Comparison of ENCODE assay signal across 1 cellular context in the genomic region with DNA sequence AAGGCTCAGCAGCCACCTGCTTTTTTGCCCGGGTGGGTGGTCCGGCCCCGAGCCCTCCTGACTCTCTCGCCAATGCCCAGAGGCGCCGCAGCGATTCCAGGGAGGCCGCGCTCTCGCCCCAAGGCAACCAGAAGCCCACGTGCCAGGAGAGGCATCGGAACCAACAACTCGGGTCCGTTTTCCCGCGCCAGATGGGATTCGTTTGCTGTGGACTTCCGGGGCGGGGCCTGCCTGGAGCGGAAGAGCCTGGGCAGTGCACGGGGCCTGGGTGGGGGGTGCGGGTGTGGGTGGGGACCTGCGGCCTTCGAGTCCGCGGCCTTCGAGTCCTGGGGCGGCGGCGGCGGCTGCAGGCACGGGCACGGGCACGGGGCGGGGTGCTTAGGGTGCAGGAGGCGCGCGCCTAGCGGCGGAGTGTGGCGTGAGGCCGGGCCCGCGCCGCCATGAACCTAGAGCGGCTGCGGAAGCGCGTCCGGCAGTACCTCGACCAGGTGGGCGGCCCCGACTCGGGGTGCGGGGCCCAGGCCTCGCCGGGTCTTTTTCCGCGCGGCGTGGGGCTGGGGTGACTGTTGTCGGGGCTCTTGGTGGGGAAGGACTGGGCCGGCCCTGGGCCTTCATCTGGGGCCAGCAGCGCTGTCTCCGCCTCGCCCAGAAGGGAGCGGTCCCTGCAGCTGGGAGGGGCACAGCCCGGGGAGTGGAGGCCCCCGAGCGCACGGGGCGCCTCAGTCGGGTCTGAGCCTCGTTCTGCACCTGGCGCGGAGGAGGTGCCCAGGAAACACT.
TF ChIP-seq lines count a peak whose summit lies in the region.

A gene with protein sequence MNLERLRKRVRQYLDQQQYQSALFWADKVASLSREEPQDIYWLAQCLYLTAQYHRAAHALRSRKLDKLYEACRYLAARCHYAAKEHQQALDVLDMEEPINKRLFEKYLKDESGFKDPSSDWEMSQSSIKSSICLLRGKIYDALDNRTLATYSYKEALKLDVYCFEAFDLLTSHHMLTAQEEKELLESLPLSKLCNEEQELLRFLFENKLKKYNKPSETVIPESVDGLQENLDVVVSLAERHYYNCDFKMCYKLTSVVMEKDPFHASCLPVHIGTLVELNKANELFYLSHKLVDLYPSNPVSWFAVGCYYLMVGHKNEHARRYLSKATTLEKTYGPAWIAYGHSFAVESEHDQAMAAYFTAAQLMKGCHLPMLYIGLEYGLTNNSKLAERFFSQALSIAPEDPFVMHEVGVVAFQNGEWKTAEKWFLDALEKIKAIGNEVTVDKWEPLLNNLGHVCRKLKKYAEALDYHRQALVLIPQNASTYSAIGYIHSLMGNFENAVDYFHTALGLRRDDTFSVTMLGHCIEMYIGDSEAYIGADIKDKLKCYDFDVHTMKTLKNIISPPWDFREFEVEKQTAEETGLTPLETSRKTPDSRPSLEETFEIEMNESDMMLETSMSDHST (plus strand): TSS at position 253 of the 777 bp plus-strand sequence. CDS start 188 bp downstream, at position 441.

TF ChIP-seq in A549, 52 proteins besides CTCF, POLR2A, EP300 and RAD21 (continued from another document):
- TF ChIP-seq MAX (IDR thresholded peaks at IDR 0.05) (peak; percentile 99), RNF2 (IDR thresholded peaks at IDR 0.05; ENCODE audit: borderline replicate concordance, low read depth) (peak; percentile 87; the same call in 1 of the 2 replicates), BHLHE40 (IDR thresholded peaks at IDR 0.05; ENCODE audit: low read depth, low read length) (peak; percentile 24; the same call in 1 of the 2 replicates), HEYL (CRISPR knock-in tag; IDR thresholded peaks at IDR 0.05) (peak; percentile 70; the same call in 1 of the 2 replicates), JUN (IDR thresholded peaks at IDR 0.05) (peak in 1 of 2 experiments; percentile 87; a peak in 3 of 5 replicates), TFCP2L1 (CRISPR knock-in tag; IDR thresholded peaks at IDR 0.05) (no peak), MAZ (IDR thresholded peaks at IDR 0.05; ENCODE audit: borderline replicate concordance, low read depth, low read length) (no peak), MYC (IDR thresholded peaks at IDR 0.05; ENCODE audit: borderline replicate concordance, low read length) (peak; percentile 55; the same call in 1 of the 2 replicates), CEBPB (IDR thresholded peaks at IDR 0.05) (no peak), CHD2 (IDR thresholded peaks at IDR 0.05; ENCODE audit: low read length, partially characterized antibody) (no peak), CBX2 (IDR thresholded peaks at IDR 0.05; ENCODE audit: borderline replicate concordance, low read depth) (no peak), USF2 (IDR thresholded peaks at IDR 0.05) (no peak), GATA3 (IDR thresholded peaks at IDR 0.05; ENCODE audit: borderline replicate concordance) (no peak), NR3C1 (IDR thresholded peaks at IDR 0.05) (no peak), POLR2AphosphoS2 (conservative IDR thresholded peaks at IDR 0.05; ENCODE audit: low read length) (no peak), HES2 (IDR thresholded peaks at IDR 0.05) (no peak), CBX8 (IDR thresholded peaks at IDR 0.05) (no peak), EHMT2 (IDR thresholded peaks at IDR 0.05; ENCODE audit: low read depth) (no peak), MAFK (IDR thresholded peaks at IDR 0.05; ENCODE audit: partially characterized antibody) (no peak), NPAS2 (CRISPR knock-in tag; IDR thresholded peaks at IDR 0.05; ENCODE audit: borderline replicate concordance) (peak; percentile 62; the same call in 1 of the 2 replicates), KDM1A (IDR thresholded peaks at IDR 0.05; ENCODE audit: low read depth) (no peak), PHF8 (IDR thresholded peaks at IDR 0.05; ENCODE audit: borderline replicate concordance, low read depth) (peak; percentile 86), RFX5 (IDR thresholded peaks at IDR 0.05) (no peak), PBX3 (IDR thresholded peaks at IDR 0.05) (0 out of 2 replicates have a peak, but pooled peaks have one; percentile 28), FOXS1 (CRISPR knock-in tag; IDR thresholded peaks at IDR 0.05) (no peak), ZFP36 (IDR thresholded peaks at IDR 0.05; ENCODE audit: borderline replicate concordance, partially characterized antibody) (no peak), JUNB (IDR thresholded peaks at IDR 0.05) (no peak), KDM5A (IDR thresholded peaks at IDR 0.05) (no peak), ESRRA (IDR thresholded peaks at IDR 0.05; ENCODE audit: borderline replicate concordance, low read length) (no peak)
- TF ChIP-seq, protein P1, sequence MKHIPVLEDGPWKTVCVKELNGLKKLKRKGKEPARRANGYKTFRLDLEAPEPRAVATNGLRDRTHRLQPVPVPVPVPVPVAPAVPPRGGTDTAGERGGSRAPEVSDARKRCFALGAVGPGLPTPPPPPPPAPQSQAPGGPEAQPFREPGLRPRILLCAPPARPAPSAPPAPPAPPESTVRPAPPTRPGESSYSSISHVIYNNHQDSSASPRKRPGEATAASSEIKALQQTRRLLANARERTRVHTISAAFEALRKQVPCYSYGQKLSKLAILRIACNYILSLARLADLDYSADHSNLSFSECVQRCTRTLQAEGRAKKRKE (CRISPR knock-in tag; IDR thresholded peaks at IDR 0.05; ENCODE audit: low read depth): peak; percentile 95
- TF ChIP-seq, protein P2, sequence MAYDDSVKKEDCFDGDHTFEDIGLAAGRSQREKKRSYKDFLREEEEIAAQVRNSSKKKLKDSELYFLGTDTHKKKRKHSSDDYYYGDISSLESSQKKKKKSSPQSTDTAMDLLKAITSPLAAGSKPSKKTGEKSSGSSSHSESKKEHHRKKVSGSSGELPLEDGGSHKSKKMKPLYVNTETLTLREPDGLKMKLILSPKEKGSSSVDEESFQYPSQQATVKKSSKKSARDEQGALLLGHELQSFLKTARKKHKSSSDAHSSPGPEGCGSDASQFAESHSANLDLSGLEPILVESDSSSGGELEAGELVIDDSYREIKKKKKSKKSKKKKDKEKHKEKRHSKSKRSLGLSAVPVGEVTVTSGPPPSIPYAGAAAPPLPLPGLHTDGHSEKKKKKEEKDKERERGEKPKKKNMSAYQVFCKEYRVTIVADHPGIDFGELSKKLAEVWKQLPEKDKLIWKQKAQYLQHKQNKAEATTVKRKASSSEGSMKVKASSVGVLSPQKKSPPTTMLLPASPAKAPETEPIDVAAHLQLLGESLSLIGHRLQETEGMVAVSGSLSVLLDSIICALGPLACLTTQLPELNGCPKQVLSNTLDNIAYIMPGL (CRISPR knock-in tag; IDR thresholded peaks at IDR 0.05; ENCODE audit: borderline replicate concordance): no peak
- TF ChIP-seq, protein P3, sequence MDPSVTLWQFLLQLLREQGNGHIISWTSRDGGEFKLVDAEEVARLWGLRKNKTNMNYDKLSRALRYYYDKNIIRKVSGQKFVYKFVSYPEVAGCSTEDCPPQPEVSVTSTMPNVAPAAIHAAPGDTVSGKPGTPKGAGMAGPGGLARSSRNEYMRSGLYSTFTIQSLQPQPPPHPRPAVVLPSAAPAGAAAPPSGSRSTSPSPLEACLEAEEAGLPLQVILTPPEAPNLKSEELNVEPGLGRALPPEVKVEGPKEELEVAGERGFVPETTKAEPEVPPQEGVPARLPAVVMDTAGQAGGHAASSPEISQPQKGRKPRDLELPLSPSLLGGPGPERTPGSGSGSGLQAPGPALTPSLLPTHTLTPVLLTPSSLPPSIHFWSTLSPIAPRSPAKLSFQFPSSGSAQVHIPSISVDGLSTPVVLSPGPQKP (IDR thresholded peaks at IDR 0.05; ENCODE audit: low read depth, low read length): no peak
- TF ChIP-seq, protein P4, sequence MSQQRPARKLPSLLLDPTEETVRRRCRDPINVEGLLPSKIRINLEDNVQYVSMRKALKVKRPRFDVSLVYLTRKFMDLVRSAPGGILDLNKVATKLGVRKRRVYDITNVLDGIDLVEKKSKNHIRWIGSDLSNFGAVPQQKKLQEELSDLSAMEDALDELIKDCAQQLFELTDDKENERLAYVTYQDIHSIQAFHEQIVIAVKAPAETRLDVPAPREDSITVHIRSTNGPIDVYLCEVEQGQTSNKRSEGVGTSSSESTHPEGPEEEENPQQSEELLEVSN (IDR thresholded peaks at IDR 0.05; ENCODE audit: borderline replicate concordance, low read depth): peak; percentile 99
TF ChIP-seq in A549: peak in this region for 15.
